Comparison of ENCODE assay signal across 15 cellular contexts in genomic region chr4:123481034-123481433, GRCh38.
DNase-seq lines count a peak whose midpoint lies in the region; ATAC-seq and TF ChIP-seq lines count a peak whose summit lies in the region.
"Had no signal": no experiment of that assay in that cellular context is flagged by ENCODE, and none has a peak within 500 bp of the region (broad histone marks: within the 10 kb centered on the region; RNA-seq: fewer than 3 reads in every experiment).

No MANE protein-coding gene starts in this region.

- no peaks in the 10 kb centered on the region for H3K9me3 ChIP-seq in lower lobe of right lung
- H3K9me3 ChIP-seq: gastrocnemius medialis, uterus had no signal

- H3K27ac Mint-ChIP-seq in activated naive CD4-positive, alpha-beta T cell treated with anti-CD3 and anti-CD28 coated beads, Interleukin-2, amount 50 U/mL, for 72 hours: no peak overlapping the region
- H3K27ac Mint-ChIP-seq in stimulated activated naive CD8-positive, alpha-beta T cell treated with anti-CD3 and anti-CD28 coated beads, Interleukin-15, Interleukin-2, amounts not matched to agents 100 ng/mL and 50 ng/mL, for 24 hours: peak overlapping the region; percentile 90
- H3K27ac Mint-ChIP-seq: activated CD4-positive, alpha-beta T cell treated with anti-CD3 and anti-CD28 coated beads, Interleukin-2, amount 10 ng/mL, durations not matched to agents 7 days and 5 days; activated naive CD4-positive, alpha-beta T cell treated with anti-CD3 and anti-CD28 coated beads, Interleukin-2, amount 50 U/mL, for 24 hours had no signal

- H3K4me3 ChIP-seq in lower lobe of right lung: no peak overlapping the region
- H3K4me3 ChIP-seq: gastrocnemius medialis, uterus had no signal

- intact Hi-C loops in lower lobe of right lung (cut with DNase I): no loop called here

- H3K36me3 ChIP-seq in lower lobe of right lung: no peaks in the 10 kb centered on the region
- H3K36me3 ChIP-seq: gastrocnemius medialis, uterus had no signal

- H3K27ac ChIP-seq in epithelial cell of prostate (peak overlapping the region; percentile 81), lower lobe of right lung (no peak overlapping the region)
- H3K27ac ChIP-seq: gastrocnemius medialis, uterus had no signal

- H3K4me1 ChIP-seq in lower lobe of right lung: peaks cover 15% of the 10 kb centered on the region
- H3K4me1 ChIP-seq: uterus had no signal

- H3K27me3 ChIP-seq in lower lobe of right lung (ENCODE audit: low read depth): no peaks in the 10 kb centered on the region
- H3K27me3 ChIP-seq: gastrocnemius medialis, uterus had no signal

- H3K9me3 Mint-ChIP-seq in activated naive CD4-positive, alpha-beta T cell treated with anti-CD3 and anti-CD28 coated beads, Interleukin-2, amount 50 U/mL, for 72 hours: peaks cover 0 to 3% of the 10 kb centered on the region in 2 donors
- no peaks in the 10 kb centered on the region for H3K9me3 Mint-ChIP-seq in stimulated activated naive CD8-positive, alpha-beta T cell treated with anti-CD3 and anti-CD28 coated beads, Interleukin-15, Interleukin-2, amounts not matched to agents 100 ng/mL and 50 ng/mL, for 24 hours
- H3K9me3 Mint-ChIP-seq: activated CD4-positive, alpha-beta T cell treated with anti-CD3 and anti-CD28 coated beads, Interleukin-2, amount 10 ng/mL, durations not matched to agents 7 days and 5 days; activated naive CD4-positive, alpha-beta T cell treated with anti-CD3 and anti-CD28 coated beads, Interleukin-2, amount 50 U/mL, for 24 hours had no signal

- no peaks in the 10 kb centered on the region for H3K27me3 Mint-ChIP-seq in stimulated activated naive CD8-positive, alpha-beta T cell treated with anti-CD3 and anti-CD28 coated beads, Interleukin-15, Interleukin-2, amounts not matched to agents 100 ng/mL and 50 ng/mL, for 24 hours
- H3K27me3 Mint-ChIP-seq: activated CD4-positive, alpha-beta T cell treated with anti-CD3 and anti-CD28 coated beads, Interleukin-2, amount 10 ng/mL, durations not matched to agents 7 days and 5 days; activated naive CD4-positive, alpha-beta T cell treated with anti-CD3 and anti-CD28 coated beads, Interleukin-2, amount 50 U/mL, for 24 hours had no signal

- DNase-seq in activated naive CD4-positive, alpha-beta T cell treated with anti-CD3 and anti-CD28 coated beads, Interleukin-2, amount 50 U/mL, for 72 hours (ENCODE audit: low spot score in 2 of 2): no peak
- no peak for DNase-seq in activated naive CD4-positive, alpha-beta T cell treated with anti-CD3 and anti-CD28 coated beads, Interleukin-2, amount 50 U/mL, for 16 hours
- DNase-seq in RPMI7951 (ENCODE audit: low read depth) (peak; percentile 85), epithelial cell of prostate (ENCODE audit: low read depth, low spot score) (peak; percentile 96), lower lobe of right lung (no peak), DMS153 (lab: John Stamatoyannopoulos, UW) (no peak)
- DNase-seq: activated CD4-positive, alpha-beta T cell treated with anti-CD3 and anti-CD28 coated beads, Interleukin-2, amount 10 ng/mL, durations not matched to agents 7 days and 5 days; gastrocnemius medialis; Kasumi-1; NCI-H2171; stimulated activated CD8-positive, alpha-beta memory T cell treated with anti-CD3 and anti-CD28 coated beads, Interleukin-4, amount 100 ng/mL, for 48 hours; uterus had no signal

- ATAC-seq in activated naive CD4-positive, alpha-beta T cell treated with anti-CD3 and anti-CD28 coated beads, Interleukin-2, amount 50 U/mL, for 72 hours: peak; percentile 64 to 68
- ATAC-seq in lower lobe of right lung: no peak
- ATAC-seq in HG02642 (IDR thresholded peaks at IDR 0.05; ENCODE audit: poor library complexity, unreplicated experiment): no peak
- ATAC-seq: gastrocnemius medialis had no signal

- TF ChIP-seq CTCF in lower lobe of right lung (IDR thresholded peaks at IDR 0.05): no peak

- peak overlapping the region; percentile 68 for H3K4me3 Mint-ChIP-seq in stimulated activated naive CD8-positive, alpha-beta T cell treated with anti-CD3 and anti-CD28 coated beads, Interleukin-15, Interleukin-2, amounts not matched to agents 100 ng/mL and 50 ng/mL, for 24 hours
- H3K4me3 Mint-ChIP-seq: activated CD4-positive, alpha-beta T cell treated with anti-CD3 and anti-CD28 coated beads, Interleukin-2, amount 10 ng/mL, durations not matched to agents 7 days and 5 days; activated naive CD4-positive, alpha-beta T cell treated with anti-CD3 and anti-CD28 coated beads, Interleukin-2, amount 50 U/mL, for 24 hours had no signal

- H3K4me1 Mint-ChIP-seq in stimulated activated naive CD8-positive, alpha-beta T cell treated with anti-CD3 and anti-CD28 coated beads, Interleukin-15, Interleukin-2, amounts not matched to agents 100 ng/mL and 50 ng/mL, for 24 hours (ENCODE audit: low read depth): peaks cover 69% of the 10 kb centered on the region

- H3K36me3 Mint-ChIP-seq in activated naive CD4-positive, alpha-beta T cell treated with anti-CD3 and anti-CD28 coated beads, Interleukin-2, amount 50 U/mL, for 72 hours: no peaks in the 10 kb centered on the region
- H3K36me3 Mint-ChIP-seq in stimulated activated naive CD8-positive, alpha-beta T cell treated with anti-CD3 and anti-CD28 coated beads, Interleukin-15, Interleukin-2, amounts not matched to agents 100 ng/mL and 50 ng/mL, for 24 hours (ENCODE audit: low read depth): no peaks in the 10 kb centered on the region
- H3K36me3 Mint-ChIP-seq: activated naive CD4-positive, alpha-beta T cell treated with anti-CD3 and anti-CD28 coated beads, Interleukin-2, amount 50 U/mL, for 24 hours had no signal

Comparison
In these comparisons a context has a peak if more than half of its experiments do, and no peak if none do; other contexts are left out.
1. ATAC-seq: peak in activated naive CD4-positive, alpha-beta T cell treated with anti-CD3 and anti-CD28 coated beads, Interleukin-2, amount 50 U/mL, for 72 hours (2 of 2); none in lower lobe of right lung (0 of 2) and HG02642 (single experiment).
2. DNase-seq: peak in RPMI7951 (single experiment) and epithelial cell of prostate (single experiment); none in activated naive CD4-positive, alpha-beta T cell treated with anti-CD3 and anti-CD28 coated beads, Interleukin-2, amount 50 U/mL, for 72 hours (0 of 2), activated naive CD4-positive, alpha-beta T cell treated with anti-CD3 and anti-CD28 coated beads, Interleukin-2, amount 50 U/mL, for 16 hours (single experiment), lower lobe of right lung (single experiment) and DMS153 (single experiment).